ENCODE assay signal across 14 cellular contexts in the genomic region with DNA sequence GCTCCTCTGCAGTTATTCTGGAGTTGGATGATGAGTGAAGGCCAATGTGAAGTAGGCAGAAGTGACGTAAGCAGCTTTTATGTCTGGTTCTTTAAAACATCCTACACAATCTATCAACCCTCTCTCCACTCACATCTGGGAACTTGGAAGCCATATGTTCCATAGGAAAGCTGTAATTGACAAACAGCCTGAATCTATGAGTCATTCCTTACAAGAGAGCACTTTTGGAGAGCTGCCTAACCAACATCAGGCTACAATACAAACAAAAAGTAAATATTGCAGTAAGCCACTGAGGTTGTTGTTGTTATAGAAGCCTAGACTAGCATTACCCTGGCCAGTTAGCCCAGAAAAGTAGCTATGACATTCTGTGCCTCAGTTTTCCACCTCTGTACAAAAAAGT. TPM values are rescaled to one million over a fixed set of nuclear protein-coding genes. Genes with fewer than 3 reads are reported as not detected.
DNase-seq lines count a peak whose midpoint lies in the region; ATAC-seq and TF ChIP-seq lines count a peak whose summit lies in the region.
"Had no signal": no experiment of that assay in that cellular context is flagged by ENCODE, and none has a peak within 500 bp of the region (broad histone marks: within the 10 kb centered on the region; RNA-seq: fewer than 3 reads in every experiment).

No MANE protein-coding gene starts in this region.

- H2AFZ ChIP-seq in fibroblast of lung (ENCODE audit: low read length): no peak overlapping the region
- H2AFZ ChIP-seq in smooth muscle cell (ENCODE audit: low read depth): no peak overlapping the region

- H3K4me1 ChIP-seq in fibroblast of lung (ENCODE audit: control insufficient read depth, extremely low read depth, insufficient read depth, low read length) (no peaks in the 10 kb centered on the region), smooth muscle cell (ENCODE audit: low read depth) (no peaks in the 10 kb centered on the region)
- H3K4me1 ChIP-seq: transverse colon had no signal

- H3K27ac ChIP-seq in fibroblast of lung (ENCODE audit: insufficient read depth, low read length) (no peak overlapping the region), smooth muscle cell (ENCODE audit: low read depth) (peak overlapping the region; percentile 45)
- H3K27ac ChIP-seq: transverse colon had no signal

- ATAC-seq in HG03095 (IDR thresholded peaks at IDR 0.05; ENCODE audit: unreplicated experiment): no peak
- ATAC-seq in activated CD4-positive, CD25-positive, alpha-beta regulatory T cell treated with anti-CD3 and anti-CD28 coated beads, Interleukin-2, amount 50 U/mL, for 24 hours: no peak

- H3K9me3 ChIP-seq in fibroblast of lung (ENCODE audit: control insufficient read depth, insufficient read depth, low read depth, low read length) (no peaks in the 10 kb centered on the region), smooth muscle cell (replicated peaks; ENCODE audit: low read depth) (no peaks in the 10 kb centered on the region)
- H3K9me3 ChIP-seq: transverse colon had no signal

- H3K4me2 ChIP-seq in fibroblast of lung (ENCODE audit: extremely low read depth, insufficient read depth, low read length) (peak overlapping the region; percentile 11), smooth muscle cell (no peak overlapping the region)

- TF ChIP-seq CTCF in fibroblast of lung (conservative IDR thresholded peaks at IDR 0.05 in 1 of 2, IDR thresholded peaks at IDR 0.05 in 1 of 2; ENCODE audit: low read depth in 1 of 2, low read length in 2 of 2): no peak
- no peak for TF ChIP-seq CTCF in smooth muscle cell (IDR thresholded peaks at IDR 0.05; ENCODE audit: borderline replicate concordance, insufficient read depth, poor library complexity, severe bottlenecking)

- peak; percentile 13 for DNase-seq in NCI-H1105 treated with DMSO at 0.1 percent for 48 hours (lab: John Stamatoyannopoulos, UW)
- DNase-seq in NCI-H1105 (lab: John Stamatoyannopoulos, UW): no peak
- peak; percentile 88 to 98 for DNase-seq in fibroblast of lung (ENCODE audit: low read depth in 2 of 2)
- DNase-seq in smooth muscle cell (lab: John Stamatoyannopoulos, UW; ENCODE audit: unreplicated experiment): no peak
- no peak for DNase-seq in NCI-H524 (lab: John Stamatoyannopoulos, UW)
- DNase-seq: activated naive CD8-positive, alpha-beta T cell treated with anti-CD3 and anti-CD28 coated beads for 36 hours; effector CD8-positive, alpha-beta T cell; NCI-H510A treated with DMSO at 0.1 percent for 48 hours; occipital lobe; transverse colon had no signal

- H3K36me3 ChIP-seq in fibroblast of lung (ENCODE audit: control insufficient read depth, insufficient read depth, low read length): no peaks in the 10 kb centered on the region
- no peaks in the 10 kb centered on the region for H3K36me3 ChIP-seq in smooth muscle cell (ENCODE audit: low read depth)
- H3K36me3 ChIP-seq: transverse colon had no signal

- no peaks in the 10 kb centered on the region for H3F3A ChIP-seq in smooth muscle cell (ENCODE audit: low read depth)

- no peak overlapping the region for H3K4me3 ChIP-seq in fibroblast of lung (replicated peaks in 1 of 4; ENCODE audit: control extremely low read depth in 1 of 4, insufficient read depth in 1 of 4, low read depth in 3 of 4, low read length in 4 of 4)
- H3K4me3 ChIP-seq in smooth muscle cell: no peak overlapping the region
- H3K4me3 ChIP-seq: transverse colon had no signal

- H3K9ac ChIP-seq in fibroblast of lung (ENCODE audit: insufficient read depth, low read length): no peak overlapping the region
- no peak overlapping the region for H3K9ac ChIP-seq in smooth muscle cell (ENCODE audit: low read depth)

- H3K79me2 ChIP-seq in fibroblast of lung (ENCODE audit: control insufficient read depth, insufficient read depth, low read length) (no peaks in the 10 kb centered on the region), smooth muscle cell (ENCODE audit: low read depth) (no peaks in the 10 kb centered on the region)

- H4K20me1 ChIP-seq in fibroblast of lung (ENCODE audit: control insufficient read depth, extremely low read depth, insufficient read depth, low read length) (no peaks in the 10 kb centered on the region), smooth muscle cell (ENCODE audit: low read depth) (no peaks in the 10 kb centered on the region)

- 0% methylated on average over 1 of the region's 1 CpG for WGBS in smooth muscle cell (ENCODE audit: low lambda C conversion rate)

- no peaks in the 10 kb centered on the region for H3K27me3 ChIP-seq in fibroblast of lung (ENCODE audit: control insufficient read depth, insufficient read depth, low read length)
- H3K27me3 ChIP-seq in smooth muscle cell (ENCODE audit: low read depth): no peaks in the 10 kb centered on the region
- H3K27me3 ChIP-seq: transverse colon had no signal

TF ChIP-seq in PFSK-1, 5 proteins besides CTCF, POLR2A, EP300 and RAD21:
- peak; percentile 69; the same call in 1 of the 2 replicates for TF ChIP-seq SIN3A (IDR thresholded peaks at IDR 0.05; ENCODE audit: borderline replicate concordance, insufficient read depth, low read length)
- no peak for TF ChIP-seq POLR2AphosphoS5 (IDR thresholded peaks at IDR 0.05; ENCODE audit: low read depth, low read length)

RNA-seq across cellular contexts. Expression of gene CCL7, which starts 5.9 kb away (rescaled TPM):
- polyA plus RNA-seq in PFSK-1 (2012; ENCODE audit: insufficient read length, low read depth): not detected
- 0.33 and 0.51 TPM in 2 replicates for total RNA-seq in fibroblast of lung
- 0.55 and 0.81 TPM in 2 replicates for polyA plus RNA-seq in fibroblast of lung
- 0.75 TPM in 1 of 2 replicates, not detected in the other for polyA plus RNA-seq in fibroblast of lung (2012)
- not detected in 2 replicates for polyA minus RNA-seq in fibroblast of lung (ENCODE audit: low replicate concordance)
- 0.31 and 0.36 TPM in 2 replicates for total RNA-seq in smooth muscle cell
- 0.27 and 0.74 TPM in 2 replicates for polyA plus RNA-seq in smooth muscle cell
- total RNA-seq: activated naive CD8-positive, alpha-beta T cell treated with anti-CD3 and anti-CD28 coated beads for 36 hours; LHCN-M2; occipital lobe; transverse colon had no signal

RNA-seq across cellular contexts. Expression of gene CCL11, which starts 9.7 kb away (rescaled TPM):
- polyA plus RNA-seq in PFSK-1 (2012; ENCODE audit: insufficient read length, low read depth): not detected
- total RNA-seq in fibroblast of lung (not detected in 2 replicates), smooth muscle cell (not detected in 2 replicates)
- polyA plus RNA-seq in fibroblast of lung (0.91 TPM in 1 of 2 replicates, not detected in the other), smooth muscle cell (not detected in 2 replicates)
- 1.7 TPM in 1 of 2 replicates, not detected in the other for polyA plus RNA-seq in fibroblast of lung (2012)
- not detected in 2 replicates for polyA minus RNA-seq in fibroblast of lung (ENCODE audit: low replicate concordance)
- total RNA-seq: activated naive CD8-positive, alpha-beta T cell treated with anti-CD3 and anti-CD28 coated beads for 36 hours; LHCN-M2; occipital lobe had no signal

RNA-seq across cellular contexts. Expression of gene CCL2, which starts 20.8 kb away (rescaled TPM):
- polyA plus RNA-seq in PFSK-1 (2012; ENCODE audit: insufficient read length, low read depth): 8.6 TPM
- total RNA-seq in fibroblast of lung (23.1 and 42.9 TPM in 2 replicates), smooth muscle cell (15.6 and 33.2 TPM in 2 replicates)
- polyA plus RNA-seq in fibroblast of lung (65.7 and 170 TPM in 2 replicates), smooth muscle cell (36.5 and 38.9 TPM in 2 replicates)
- 41.7 and 132 TPM in 2 replicates for polyA plus RNA-seq in fibroblast of lung (2012)
- 30.5 and 101 TPM in 2 replicates for polyA minus RNA-seq in fibroblast of lung (ENCODE audit: low replicate concordance)
- total RNA-seq: activated naive CD8-positive, alpha-beta T cell treated with anti-CD3 and anti-CD28 coated beads for 36 hours; LHCN-M2 had no signal

RNA-seq across cellular contexts. Expression of gene CCL8, which starts 43.4 kb away (rescaled TPM):
- polyA plus RNA-seq in PFSK-1 (2012; ENCODE audit: insufficient read length, low read depth): not detected
- total RNA-seq in fibroblast of lung (0.26 and 0.50 TPM in 2 replicates), smooth muscle cell (not detected in 2 replicates)
- polyA plus RNA-seq in fibroblast of lung (0.27 TPM in 1 of 2 replicates, not detected in the other), smooth muscle cell (not detected in 2 replicates)
- polyA plus RNA-seq in fibroblast of lung (2012): 0.17 TPM in 1 of 2 replicates, not detected in the other
- polyA minus RNA-seq in fibroblast of lung (ENCODE audit: low replicate concordance): not detected in 2 replicates
- total RNA-seq: activated naive CD8-positive, alpha-beta T cell treated with anti-CD3 and anti-CD28 coated beads for 36 hours; LHCN-M2 had no signal

Comparison
In these comparisons a context has a peak if more than half of its experiments do, and no peak if none do; other contexts are left out.
1. DNase-seq: peak in NCI-H1105 treated with DMSO at 0.1 percent for 48 hours (single experiment) and fibroblast of lung (2 of 2); none in NCI-H1105 (single experiment), smooth muscle cell (single experiment) and NCI-H524 (0 of 2).